ENCODE assay signal across 15 cellular contexts in genomic region chr1:22259581-22260282, GRCh38.
A peak's percentile ranks its signal among the peaks of the same experiment; 100 is the strongest.
DNase-seq lines count a peak whose midpoint lies in the region; ATAC-seq, FAIRE-seq and TF ChIP-seq lines count a peak whose summit lies in the region.
"Had no signal": no experiment of that assay in that cellular context is flagged by ENCODE, and none has a peak within 500 bp of the region (broad histone marks: within the 10 kb centered on the region; RNA-seq: fewer than 3 reads in every experiment).

No MANE protein-coding gene starts in this region.

- H2AK5ac ChIP-seq in H1 (ENCODE audit: low read depth, low read length) = no peak overlapping the region

- no peak for TF ChIP-seq POLR2A in H1 (IDR thresholded peaks at IDR 0.05; ENCODE audit: control extremely low read depth in 1 of 2, low read depth in 2 of 2, low read length in 2 of 2)
- TF ChIP-seq POLR2A in ovary (IDR thresholded peaks at IDR 0.05) = no peak

- H3F3A ChIP-seq in GM23338 (replicated peaks; ENCODE audit: low read depth) = no peaks in the 10 kb centered on the region

- peak overlapping the region; percentile 44; the same call in 1 of the 2 replicates for H2BK5ac ChIP-seq in H1 (ENCODE audit: low read depth, low read length)

- H3K36me3 ChIP-seq in GM23338 (ENCODE audit: insufficient read depth) (no peaks in the 10 kb centered on the region), H1 (ENCODE audit: control insufficient read depth in 2 of 4, insufficient read depth in 4 of 4, low read length in 3 of 4) (no peaks in the 10 kb centered on the region), ovary (no peaks in the 10 kb centered on the region)
- H3K36me3 ChIP-seq: cardiac muscle cell, right atrium auricular region had no signal

- H3K14ac ChIP-seq in H1 (ENCODE audit: insufficient read length) = no peak overlapping the region

- H2BK15ac ChIP-seq in H1 (ENCODE audit: low read length) = no peak overlapping the region

- intact Hi-C loops in ovary (cut with DNase I) (no loop called here), left cardiac atrium (cut with DNase I) (no loop called here)

- WGBS in H1 (ENCODE audit: extremely low coverage in 1 of 2, insufficient coverage in 1 of 2, insufficient read length in 1 of 2, insufficient replicate concordance in 2 of 2, low coverage in 1 of 2, low lambda C conversion rate in 2 of 2, missing lambda C conversion rate in 1 of 2), 2 experiments = 81% methylated on average over 18 of the region's 18 CpGs; no CpG with 5 or more reads in 1 of the 2 experiments
- WGBS in ovary, 3 donors = 29 to 51% (median 31%) methylated on average over 18 of the region's 18 CpGs

- H3K4me1 ChIP-seq in GM23338 (ENCODE audit: insufficient read depth) (peaks cover 33% of the 10 kb centered on the region), H1 (replicated peaks in 1 of 4; ENCODE audit: control insufficient read depth in 3 of 4, insufficient read depth in 4 of 4, low read length in 3 of 4) (peaks cover 10 to 27% (median 17%) of the 10 kb centered on the region in 4 experiments), ovary (ENCODE audit: insufficient read depth) (peaks cover 7% of the 10 kb centered on the region)
- H3K4me1 ChIP-seq: right atrium auricular region had no signal

- ATAC-seq in GM23338 (no peak), left cardiac atrium (no peak), HG03097 (IDR thresholded peaks at IDR 0.05; ENCODE audit: low FRiP score, unreplicated experiment) (no peak)

- DNase-seq in GM23338 (ENCODE audit: low spot score) (no peak), NCI-H748 treated with DMSO at 0.1 percent for 48 hours (lab: John Stamatoyannopoulos, UW) (peak; percentile 86), H1 (ENCODE audit: low read depth in 1 of 2, low spot score in 2 of 2) (no peak), ovary (peak in 4 of 5 donors; percentile 43 to 73 (median 68)), AG08395 (ENCODE audit: low spot score) (no peak), AG08396 (ENCODE audit: low spot score) (no peak), left cardiac atrium (no peak)
- DNase-seq: activated CD4-positive, alpha-beta T cell treated with anti-CD3 and anti-CD28 coated beads, Interleukin-2, amount 10 ng/mL, durations not matched to agents 7 days and 5 days; activated gamma-delta T cell treated with Interleukin-2 at 50 U/mL for 16 hours; hypothalamus; NCI-H1105 treated with DMSO at 0.1 percent for 48 hours had no signal

- no peak overlapping the region for H3K4me2 ChIP-seq in GM23338
- no peak overlapping the region for H3K4me2 ChIP-seq in H1 (ENCODE audit: insufficient read depth in 1 of 2, low read depth in 2 of 2, low read length in 2 of 2)

- CTCF ChIA-PET in H1 (lab: Charles Lee; ENCODE audit: partially characterized antibody) = interaction anchor here (0.8 to 1.7 kb wide), 4 partner anchors 10 to 39 kb away, joined by 3 to 13 read pairs (median 4); no protein-coding TSS in a partner anchor

- no peak overlapping the region for H3K56ac ChIP-seq in H1 (replicated peaks; ENCODE audit: insufficient read length, low read depth, low read length)

- no peak overlapping the region for H2BK120ac ChIP-seq in H1 (replicated peaks; ENCODE audit: low read depth, low read length)

- TF ChIP-seq EP300 in H1 (IDR thresholded peaks at IDR 0.05; ENCODE audit: borderline replicate concordance in 1 of 2, low read depth in 2 of 2, low read length in 2 of 2) (no peak), ovary (IDR thresholded peaks at IDR 0.05) (no peak)

- H3K27me3 ChIP-seq in GM23338 (ENCODE audit: insufficient read depth) (no peaks in the 10 kb centered on the region), H1 (replicated peaks in 1 of 4; ENCODE audit: control insufficient read depth in 3 of 4, extremely low read depth in 1 of 4, insufficient read depth in 3 of 4, low read length in 3 of 4) (no peaks in the 10 kb centered on the region), ovary (no peaks in the 10 kb centered on the region)
- H3K27me3 ChIP-seq: cardiac muscle cell, right atrium auricular region had no signal

- peaks cover 26% of the 10 kb centered on the region for H3K27me3 Mint-ChIP-seq in GM23338 (ENCODE audit: insufficient read depth, low read depth, poor library complexity)

- H4K8ac ChIP-seq in H1 (ENCODE audit: extremely low read depth, insufficient read depth, low read length) = 0 out of 2 replicates have a peak overlapping the region, but pooled peaks have one; percentile 11

- FAIRE-seq in H1 (lab: Jason Lieb, UNC) = no peak
- FAIRE-seq: endothelial cell of umbilical vein had no signal

- H2AFZ ChIP-seq in GM23338 (0 out of 2 replicates have a peak overlapping the region, but pooled peaks have one; percentile 32), H1 (ENCODE audit: low read length) (no peak overlapping the region)

- H3K9me3 Mint-ChIP-seq in GM23338 = no peaks in the 10 kb centered on the region; the same call in 2 of the 3 replicates
- H3K9me3 Mint-ChIP-seq: activated CD4-positive, alpha-beta T cell treated with anti-CD3 and anti-CD28 coated beads, Interleukin-2, amount 10 ng/mL, durations not matched to agents 7 days and 5 days had no signal

- peaks cover 59% of the 10 kb centered on the region for H3K4me1 Mint-ChIP-seq in GM23338
- H3K4me1 Mint-ChIP-seq: activated CD4-positive, alpha-beta T cell treated with anti-CD3 and anti-CD28 coated beads, Interleukin-2, amount 10 ng/mL, durations not matched to agents 7 days and 5 days had no signal

- H4K91ac ChIP-seq in H1 (replicated peaks; ENCODE audit: insufficient read length, low read length) = no peak overlapping the region

- 0 out of 2 replicates have a peak overlapping the region, but pooled peaks have one; percentile 19 for H3K18ac ChIP-seq in H1 (ENCODE audit: extremely low read depth, low read length)

- no peaks in the 10 kb centered on the region for H3K9me3 ChIP-seq in H1 (ENCODE audit: insufficient read depth in 2 of 2, low read depth in 1 of 2, low read length in 1 of 2)
- H3K9me3 ChIP-seq in ovary = no peaks in the 10 kb centered on the region
- H3K9me3 ChIP-seq: right atrium auricular region had no signal

- H3K23me2 ChIP-seq in H1 (ENCODE audit: low read depth, low read length) = no peaks in the 10 kb centered on the region

- H2BK20ac ChIP-seq in H1 (ENCODE audit: low read length) = no peak overlapping the region

- H3K79me2 ChIP-seq in GM23338 (replicated peaks; ENCODE audit: insufficient read depth) (no peaks in the 10 kb centered on the region), H1 (ENCODE audit: control insufficient read depth in 1 of 2, insufficient read depth in 2 of 2, low read length in 2 of 2) (no peaks in the 10 kb centered on the region)

- no peak overlapping the region for H3K4ac ChIP-seq in H1 (replicated peaks; ENCODE audit: insufficient read length, low read depth, low read length)

- H2BK12ac ChIP-seq in H1 (ENCODE audit: low read depth, low read length) = peak overlapping the region; percentile 39; the same call in 1 of the 2 replicates

- no peak overlapping the region for H3K9ac ChIP-seq in H1 (replicated peaks in 1 of 4; ENCODE audit: extremely low read depth in 1 of 4, low read depth in 3 of 4, low read length in 3 of 4)

- no peaks in the 10 kb centered on the region for H3K36me3 Mint-ChIP-seq in GM23338 (ENCODE audit: low read depth)

- no peak overlapping the region for H3K23ac ChIP-seq in H1 (ENCODE audit: insufficient read length)

- H3K27ac Mint-ChIP-seq in GM23338 = no peak overlapping the region; the same call in 1 of the 2 replicates
- H3K27ac Mint-ChIP-seq: activated CD4-positive, alpha-beta T cell treated with anti-CD3 and anti-CD28 coated beads, Interleukin-2, amount 10 ng/mL, durations not matched to agents 7 days and 5 days had no signal

- no peak for TF ChIP-seq RAD21 in H1 (IDR thresholded peaks at IDR 0.05 in 1 of 2, conservative IDR thresholded peaks at IDR 0.05 in 1 of 2; ENCODE audit: low read depth in 2 of 2, low read length in 2 of 2)

- no peak overlapping the region for H3K4me3 Mint-ChIP-seq in GM23338
- H3K4me3 Mint-ChIP-seq: activated CD4-positive, alpha-beta T cell treated with anti-CD3 and anti-CD28 coated beads, Interleukin-2, amount 10 ng/mL, durations not matched to agents 7 days and 5 days had no signal

- H3K9me2 ChIP-seq in GM23338 (ENCODE audit: insufficient read depth) = no peaks in the 10 kb centered on the region

- no peaks in the 10 kb centered on the region for H3K79me1 ChIP-seq in H1 (ENCODE audit: low read depth, low read length)

- H3K4me3 ChIP-seq in GM23338 = no peak overlapping the region
- no peak overlapping the region for H3K4me3 ChIP-seq in H1 (ENCODE audit: extremely low read depth in 1 of 4, insufficient read depth in 2 of 4, low read depth in 3 of 4, low read length in 4 of 4)
- H3K4me3 ChIP-seq in ovary = no peak overlapping the region
- H3K4me3 ChIP-seq: cardiac muscle cell, right atrium auricular region had no signal

- no peak overlapping the region for H4K5ac ChIP-seq in H1 (ENCODE audit: insufficient read length, low read depth, low read length)

- no peaks in the 10 kb centered on the region for H4K20me1 ChIP-seq in GM23338 (replicated peaks; ENCODE audit: insufficient read depth)
- H4K20me1 ChIP-seq in H1 (replicated peaks in 1 of 2; ENCODE audit: control insufficient read depth in 1 of 2, insufficient read depth in 2 of 2, low read length in 2 of 2) = no peaks in the 10 kb centered on the region

- POLR2A ChIA-PET in H1 (lab: Charles Lee; ENCODE audit: partially characterized antibody) = interaction anchor here (1.1 to 1.4 kb wide), 2 partner anchors 13 to 14 kb away, joined by 3 read pairs; no protein-coding TSS in a partner anchor

- TF ChIP-seq CTCF in GM23338 (conservative IDR thresholded peaks at IDR 0.05; ENCODE audit: low read depth in 2 of 2) (no peak), H1 (IDR thresholded peaks at IDR 0.05; ENCODE audit: control extremely low read depth in 1 of 3, insufficient read depth in 1 of 3, low read depth in 1 of 3, low read length in 3 of 3) (no peak), ovary (IDR thresholded peaks at IDR 0.05) (no peak)

- H3K27ac ChIP-seq in GM23338 (ENCODE audit: low read depth) (no peak overlapping the region), H1 (ENCODE audit: low read depth, low read length) (no peak overlapping the region), ovary (no peak overlapping the region)
- H3K27ac ChIP-seq: cardiac muscle cell, right atrium auricular region had no signal

TF ChIP-seq in H1, 55 proteins besides CTCF, POLR2A, EP300 and RAD21 (continues in another document):
- TF ChIP-seq CBX8 (IDR thresholded peaks at IDR 0.05; ENCODE audit: borderline replicate concordance, low read depth, low read length) (no peak), NANOG (IDR thresholded peaks at IDR 0.05; ENCODE audit: insufficient read depth, low read depth, low read length, poor library complexity, severe bottlenecking) (no peak), NRF1 (IDR thresholded peaks at IDR 0.05; ENCODE audit: low read depth, low read length) (no peak), TCF12 (IDR thresholded peaks at IDR 0.05; ENCODE audit: low read depth, low read length) (no peak), POLR2AphosphoS5 (IDR thresholded peaks at IDR 0.05; ENCODE audit: low read depth, low read length) (no peak)

Comparison
In these comparisons a context has a peak if more than half of its experiments do, and no peak if none do; other contexts are left out.
1. DNase-seq: peak in NCI-H748 treated with DMSO at 0.1 percent for 48 hours (single experiment) and ovary (4 of 5); none in GM23338 (single experiment), H1 (0 of 2), AG08395 (single experiment), AG08396 (single experiment) and left cardiac atrium (single experiment).